In the genomic region with DNA sequence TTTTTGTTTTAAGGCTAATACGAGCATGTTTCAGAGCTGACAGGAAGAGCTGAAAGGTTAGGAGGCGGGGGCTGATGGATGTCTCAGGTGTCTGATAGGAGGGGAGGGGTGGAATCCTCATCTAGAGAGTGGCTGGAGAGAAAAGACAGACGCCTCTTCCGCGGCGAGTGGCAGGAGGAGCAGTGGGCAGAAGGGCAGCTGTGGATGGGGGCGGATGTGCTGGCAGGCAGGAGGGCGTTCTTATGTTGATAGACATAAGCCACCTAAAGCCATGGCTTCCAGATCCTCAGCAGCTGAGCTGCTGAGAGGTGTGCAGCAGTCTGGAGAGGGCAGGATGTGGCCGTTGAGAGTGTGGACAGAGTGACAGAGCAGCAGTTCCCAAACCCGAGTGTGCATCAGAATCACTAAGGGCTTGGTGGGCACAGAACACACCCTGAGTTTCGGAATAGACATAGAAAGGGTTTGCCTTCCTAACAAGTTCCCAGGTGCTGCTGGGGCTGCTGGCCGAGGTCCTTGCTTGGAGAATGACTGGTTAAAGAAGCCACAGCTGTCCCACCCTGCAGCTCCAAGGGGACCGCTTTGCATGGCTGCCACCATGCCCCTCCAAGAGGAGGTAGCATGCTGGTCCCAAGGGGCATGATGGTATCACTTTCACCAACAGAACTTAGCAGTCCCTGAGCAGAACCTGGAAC, we compare ENCODE assay signal across 12 cellular contexts. TPM values are rescaled to one million over a fixed set of nuclear protein-coding genes. Genes with fewer than 3 reads are reported as not detected.
DNase-seq lines count a peak whose midpoint lies in the region; ATAC-seq and TF ChIP-seq lines count a peak whose summit lies in the region.
"Had no signal": no experiment of that assay in that cellular context is flagged by ENCODE, and none has a peak within 500 bp of the region (broad histone marks: within the 10 kb centered on the region; RNA-seq: fewer than 3 reads in every experiment).

No MANE protein-coding gene starts in this region.

- in situ Hi-C loops in brain microvascular endothelial cell (cut with HindIII; ENCODE audit: low pct_ligation_motif_present, low sequenced_read_pairs), result no loop called here

- peaks cover 18% of the 10 kb centered on the region for H3K79me2 ChIP-seq in mesendoderm (ENCODE audit: control insufficient read depth, insufficient read depth, low read length)

- H2AK5ac ChIP-seq in mesendoderm (ENCODE audit: low read length), result no peak overlapping the region

- CTCF ChIA-PET in HEK293 (lab: Yijun Ruan, JAX) (interaction anchor here (0.7 to 2.6 kb wide), 3 partner anchors 13 to 853 kb away, joined by 3 to 11 read pairs (median 3); no protein-coding TSS in a partner anchor), T-cell (lab: Charles Lee) (interaction anchor here in 1 of 2 donors (0.7 to 1.1 kb wide), 2 partner anchors 10 to 21 kb away, joined by 3 to 5 read pairs; no protein-coding TSS in a partner anchor)

- H3K9me3 Mint-ChIP-seq in T-cell, result no peaks in the 10 kb centered on the region
- H3K9me3 Mint-ChIP-seq: naive B cell had no signal

- H3K27me3 Mint-ChIP-seq in T-cell, result peaks cover 10 to 18% of the 10 kb centered on the region in 2 donors

- ATAC-seq in T-cell (replicated peaks in 1 of 4) (peak in 1 of 4 experiments; percentile 19), HG02973 (IDR thresholded peaks at IDR 0.05; ENCODE audit: unreplicated experiment) (no peak)

- H3K4me3 Mint-ChIP-seq in T-cell, result peak overlapping the region in 1 of 3 donors; percentile 27

- no peak overlapping the region for H4K8ac ChIP-seq in mesendoderm (ENCODE audit: low read depth, low read length)

- H3K4me2 ChIP-seq in mesendoderm (ENCODE audit: low read length), result no peak overlapping the region

- H3K27me3 ChIP-seq in mesendoderm (ENCODE audit: insufficient read depth, low read length, poor library complexity), result no peaks in the 10 kb centered on the region
- peaks cover 9% of the 10 kb centered on the region for H3K27me3 ChIP-seq in brain microvascular endothelial cell (replicated peaks)

- no peak overlapping the region for H3K56ac ChIP-seq in mesendoderm (ENCODE audit: low read length)

- DNase-seq in DMS153 treated with DMSO at 0.1 percent for 48 hours (lab: John Stamatoyannopoulos, UW; ENCODE audit: unreplicated experiment), result peak; percentile 30
- peak in 1 of 34 experiments; percentile 25 for DNase-seq in T-cell
- peak; percentile 72 for DNase-seq in mesendoderm
- no peak for DNase-seq in stimulated activated CD4-positive, alpha-beta T cell treated with anti-CD3 and anti-CD28 coated beads, Interleukin-4, amount 100 ng/mL, for 1 hour
- DNase-seq in erythroblast (lab: John Stamatoyannopoulos, UW), result no peak
- DNase-seq in brain microvascular endothelial cell, result no peak
- DNase-seq: naive B cell, T-helper 9 cell had no signal

- H3K4me3 ChIP-seq in HEK293 (ENCODE audit: low read depth, low read length) (no peak overlapping the region), mesendoderm (ENCODE audit: low read length) (no peak overlapping the region), brain microvascular endothelial cell (ENCODE audit: low read depth, low read length) (no peak overlapping the region)
- H3K4me3 ChIP-seq: breast epithelium, esophagus muscularis mucosa had no signal

- H3K9ac ChIP-seq in mesendoderm (ENCODE audit: low read length), result peak overlapping the region; percentile 39

- no peak for TF ChIP-seq CTCF in HEK293 (tag by site-specific recombination; IDR thresholded peaks at IDR 0.05)
- no peak for TF ChIP-seq CTCF in brain microvascular endothelial cell (IDR thresholded peaks at IDR 0.05; ENCODE audit: low read depth, low read length, missing control alignments)

- H3K27ac ChIP-seq in HEK293 (ENCODE audit: extremely low read depth, low read depth, low read length) (no peak overlapping the region), mesendoderm (ENCODE audit: low read depth, low read length) (no peak overlapping the region), brain microvascular endothelial cell (no peak overlapping the region)
- H3K27ac ChIP-seq: breast epithelium, esophagus muscularis mucosa had no signal

- H3K36me3 Mint-ChIP-seq in T-cell, result no peaks in the 10 kb centered on the region
- H3K36me3 Mint-ChIP-seq: naive B cell had no signal

- no peak overlapping the region for H2BK120ac ChIP-seq in mesendoderm (ENCODE audit: low read depth, low read length)

- H3K36me3 ChIP-seq in HEK293 (ENCODE audit: control insufficient read depth in 2 of 2, insufficient read depth in 1 of 2, low read length in 2 of 2), result no peaks in the 10 kb centered on the region
- H3K36me3 ChIP-seq in mesendoderm (ENCODE audit: control insufficient read depth, insufficient read depth, low read length), result no peaks in the 10 kb centered on the region
- no peaks in the 10 kb centered on the region for H3K36me3 ChIP-seq in brain microvascular endothelial cell (replicated peaks)
- H3K36me3 ChIP-seq: breast epithelium, esophagus muscularis mucosa had no signal

- H3K4me1 Mint-ChIP-seq in T-cell, result peaks cover 26 to 38% (median 27%) of the 10 kb centered on the region in 3 donors

- H3K79me1 ChIP-seq in mesendoderm (ENCODE audit: low read length), result peaks cover 1% of the 10 kb centered on the region

- no peak overlapping the region for H3K18ac ChIP-seq in mesendoderm (ENCODE audit: low read length)

- H3K23ac ChIP-seq in mesendoderm (ENCODE audit: low read length), result no peak overlapping the region

- peak overlapping the region; percentile 24 to 60 for H3K27ac Mint-ChIP-seq in T-cell

- TF ChIP-seq POLR2A in erythroblast (IDR thresholded peaks at IDR 0.05; ENCODE audit: low read length), result no peak

- H4K5ac ChIP-seq in mesendoderm (ENCODE audit: low read length), result no peak overlapping the region

- H3K4ac ChIP-seq in mesendoderm (ENCODE audit: low read depth, low read length), result no peak overlapping the region

- no peaks in the 10 kb centered on the region for H3K9me3 ChIP-seq in HEK293 (ENCODE audit: control insufficient read depth, insufficient read depth, low read depth, low read length)
- H3K9me3 ChIP-seq: breast epithelium, esophagus muscularis mucosa had no signal

- no CpG with 5 or more reads among the region's 13 CpGs for WGBS in mesendoderm (ENCODE audit: extremely low coverage, insufficient coverage, low lambda C conversion rate)

- peaks cover 8% of the 10 kb centered on the region for H3K4me1 ChIP-seq in HEK293 (ENCODE audit: control insufficient read depth, insufficient read depth, low read length)
- H3K4me1 ChIP-seq in mesendoderm (ENCODE audit: control insufficient read depth, low read depth, low read length), result peaks cover 6% of the 10 kb centered on the region

- no peak overlapping the region for H2BK15ac ChIP-seq in mesendoderm (replicated peaks; ENCODE audit: low read depth)

- POLR2A ChIA-PET in HEK293 (lab: Yijun Ruan, JAX), result interaction anchor here (0.6 kb wide), 1 partner anchor 9 kb away, joined by 3 read pairs; no protein-coding TSS in a partner anchor
- POLR2A ChIA-PET in T-cell (lab: Charles Lee), result no interaction called here

- no peak overlapping the region for H2BK5ac ChIP-seq in mesendoderm (ENCODE audit: low read length)

TF ChIP-seq in HEK293, 187 proteins besides CTCF, POLR2A, EP300 and RAD21:
- no peak for TF ChIP-seq ZEB2 (tag by site-specific recombination; IDR thresholded peaks at IDR 0.05)
- peak; percentile 75 for TF ChIP-seq ZFHX2 (tag by site-specific recombination; conservative IDR thresholded peaks at IDR 0.05)
- TF ChIP-seq ZBTB8A (tag by site-specific recombination; IDR thresholded peaks at IDR 0.05), result no peak
- no peak for TF ChIP-seq RBAK (tag by site-specific recombination; IDR thresholded peaks at IDR 0.05)
- TF ChIP-seq, protein P1, sequence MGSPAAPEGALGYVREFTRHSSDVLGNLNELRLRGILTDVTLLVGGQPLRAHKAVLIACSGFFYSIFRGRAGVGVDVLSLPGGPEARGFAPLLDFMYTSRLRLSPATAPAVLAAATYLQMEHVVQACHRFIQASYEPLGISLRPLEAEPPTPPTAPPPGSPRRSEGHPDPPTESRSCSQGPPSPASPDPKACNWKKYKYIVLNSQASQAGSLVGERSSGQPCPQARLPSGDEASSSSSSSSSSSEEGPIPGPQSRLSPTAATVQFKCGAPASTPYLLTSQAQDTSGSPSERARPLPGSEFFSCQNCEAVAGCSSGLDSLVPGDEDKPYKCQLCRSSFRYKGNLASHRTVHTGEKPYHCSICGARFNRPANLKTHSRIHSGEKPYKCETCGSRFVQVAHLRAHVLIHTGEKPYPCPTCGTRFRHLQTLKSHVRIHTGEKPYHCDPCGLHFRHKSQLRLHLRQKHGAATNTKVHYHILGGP (tag by site-specific recombination; IDR thresholded peaks at IDR 0.05), result no peak
- TF ChIP-seq ZNF791 (tag by site-specific recombination; IDR thresholded peaks at IDR 0.05), result no peak
- peak; percentile 89 for TF ChIP-seq EGR2 (tag by site-specific recombination; IDR thresholded peaks at IDR 0.05; ENCODE audit: low read depth)
- no peak for TF ChIP-seq ZNF768 (tag by site-specific recombination; IDR thresholded peaks at IDR 0.05)
- TF ChIP-seq, protein P2, sequence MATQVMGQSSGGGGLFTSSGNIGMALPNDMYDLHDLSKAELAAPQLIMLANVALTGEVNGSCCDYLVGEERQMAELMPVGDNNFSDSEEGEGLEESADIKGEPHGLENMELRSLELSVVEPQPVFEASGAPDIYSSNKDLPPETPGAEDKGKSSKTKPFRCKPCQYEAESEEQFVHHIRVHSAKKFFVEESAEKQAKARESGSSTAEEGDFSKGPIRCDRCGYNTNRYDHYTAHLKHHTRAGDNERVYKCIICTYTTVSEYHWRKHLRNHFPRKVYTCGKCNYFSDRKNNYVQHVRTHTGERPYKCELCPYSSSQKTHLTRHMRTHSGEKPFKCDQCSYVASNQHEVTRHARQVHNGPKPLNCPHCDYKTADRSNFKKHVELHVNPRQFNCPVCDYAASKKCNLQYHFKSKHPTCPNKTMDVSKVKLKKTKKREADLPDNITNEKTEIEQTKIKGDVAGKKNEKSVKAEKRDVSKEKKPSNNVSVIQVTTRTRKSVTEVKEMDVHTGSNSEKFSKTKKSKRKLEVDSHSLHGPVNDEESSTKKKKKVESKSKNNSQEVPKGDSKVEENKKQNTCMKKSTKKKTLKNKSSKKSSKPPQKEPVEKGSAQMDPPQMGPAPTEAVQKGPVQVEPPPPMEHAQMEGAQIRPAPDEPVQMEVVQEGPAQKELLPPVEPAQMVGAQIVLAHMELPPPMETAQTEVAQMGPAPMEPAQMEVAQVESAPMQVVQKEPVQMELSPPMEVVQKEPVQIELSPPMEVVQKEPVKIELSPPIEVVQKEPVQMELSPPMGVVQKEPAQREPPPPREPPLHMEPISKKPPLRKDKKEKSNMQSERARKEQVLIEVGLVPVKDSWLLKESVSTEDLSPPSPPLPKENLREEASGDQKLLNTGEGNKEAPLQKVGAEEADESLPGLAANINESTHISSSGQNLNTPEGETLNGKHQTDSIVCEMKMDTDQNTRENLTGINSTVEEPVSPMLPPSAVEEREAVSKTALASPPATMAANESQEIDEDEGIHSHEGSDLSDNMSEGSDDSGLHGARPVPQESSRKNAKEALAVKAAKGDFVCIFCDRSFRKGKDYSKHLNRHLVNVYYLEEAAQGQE (tag by site-specific recombination; IDR thresholded peaks at IDR 0.05), result peak; percentile 31; the same call in 1 of the 2 replicates

RNA-seq across cellular contexts. Expression of a gene that starts 3.0 kb away (rescaled TPM):
- 10 to 100 TPM; 21.9 to 41.2 (median 34.8) TPM for total RNA-seq in T-cell
- 368 TPM for polyA plus RNA-seq in mesendoderm (2013, experiment 1 of 2)
- 373 TPM for polyA plus RNA-seq in mesendoderm (2013, experiment 2 of 2)

Comparison
In these comparisons a context has a peak if more than half of its experiments do, and no peak if none do; other contexts are left out.
1. DNase-seq: peak in DMS153 treated with DMSO at 0.1 percent for 48 hours (single experiment) and mesendoderm (single experiment); none in stimulated activated CD4-positive, alpha-beta T cell treated with anti-CD3 and anti-CD28 coated beads, Interleukin-4, amount 100 ng/mL, for 1 hour (single experiment), erythroblast (0 of 2) and brain microvascular endothelial cell (single experiment).